ENCODE assay signal across 8 cellular contexts in the genomic region with DNA sequence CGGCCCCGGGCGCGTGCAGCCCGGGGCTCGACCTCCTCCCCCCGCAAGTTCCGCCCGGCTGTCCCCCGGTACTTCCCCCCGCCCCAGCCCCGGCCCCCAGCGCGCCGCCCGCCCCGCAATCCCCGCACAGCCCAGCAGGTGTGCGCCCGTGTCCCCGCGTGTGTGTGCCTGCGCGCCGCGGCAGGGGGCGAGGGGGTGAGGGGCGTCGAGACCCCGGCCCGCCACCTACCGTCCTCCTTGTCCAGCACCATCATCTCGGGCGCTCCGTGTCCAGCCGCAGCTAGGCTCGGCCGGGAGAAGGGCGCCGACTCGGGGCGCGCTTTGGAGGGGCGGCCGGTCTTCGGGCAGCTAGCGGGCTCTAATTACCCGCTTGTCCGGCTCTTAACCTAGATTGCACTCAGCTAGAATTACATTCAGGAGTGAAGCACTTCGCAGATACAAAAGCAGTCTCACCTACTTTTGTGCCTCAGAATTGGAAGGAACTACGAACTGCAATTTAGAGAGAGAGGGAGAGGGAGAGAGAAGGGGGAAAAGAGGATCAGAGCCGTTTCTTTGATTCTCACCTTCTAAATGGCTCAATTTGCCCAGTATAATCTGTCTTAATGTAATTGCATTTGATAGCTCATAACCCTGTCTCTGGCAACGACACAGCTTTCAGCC. TPM values are rescaled to one million over a fixed set of nuclear protein-coding genes. Genes with fewer than 3 reads are reported as not detected.
DNase-seq lines count a peak whose midpoint lies in the region; ATAC-seq, FAIRE-seq and TF ChIP-seq lines count a peak whose summit lies in the region.

No MANE protein-coding gene starts in this region.

- no peaks in the 10 kb centered on the region for H3K9me3 Mint-ChIP-seq in activated naive CD4-positive, alpha-beta T cell treated with anti-CD3 and anti-CD28 coated beads for 36 hours
- H3K9me3 Mint-ChIP-seq in progenitor cell of endocrine pancreas (ENCODE audit: low read depth) = no peaks in the 10 kb centered on the region

- peaks cover 0 to 28% of the 10 kb centered on the region in 2 donors for H3K27me3 ChIP-seq in Peyer's patch
- H3K27me3 ChIP-seq in foreskin keratinocyte = peaks cover 96% of the 10 kb centered on the region

- H3K4me1 ChIP-seq in Peyer's patch = peaks cover 0 to 26% (median 5%) of the 10 kb centered on the region in 4 donors
- H3K4me1 ChIP-seq in foreskin keratinocyte = no peaks in the 10 kb centered on the region

- no peaks in the 10 kb centered on the region for H3K36me3 ChIP-seq in Peyer's patch

- DNase-seq in activated naive CD4-positive, alpha-beta T cell treated with anti-CD3 and anti-CD28 coated beads for 36 hours = no peak
- no peak for DNase-seq in activated naive CD4-positive, alpha-beta T cell treated with Interleukin-2 at 50 U/mL for 16 hours
- DNase-seq in Peyer's patch (peak in 2 of 3 donors; percentile 30 to 43), foreskin keratinocyte (no peak), progenitor cell of endocrine pancreas (ENCODE audit: low spot score, unreplicated experiment) (peak; percentile 24), urothelium cell line (ENCODE audit: low spot score) (no peak)

- no peak for FAIRE-seq in urothelium cell line (lab: Jason Lieb, UNC)

- CTCF ChIA-PET in activated naive CD4-positive, alpha-beta T cell treated with anti-CD3 and anti-CD28 coated beads for 36 hours (lab: Charles Lee) = interaction anchor here (0.7 to 2.5 kb wide), 18 partner anchors 8 to 303 kb away, joined by 3 to 19 read pairs (median 5); no protein-coding TSS in a partner anchor

- TF ChIP-seq POLR2A in Peyer's patch (IDR thresholded peaks at IDR 0.05) = no peak

- H3K9me3 ChIP-seq in Peyer's patch = no peaks in the 10 kb centered on the region

- no peak overlapping the region for H3K27ac Mint-ChIP-seq in activated naive CD4-positive, alpha-beta T cell treated with anti-CD3 and anti-CD28 coated beads for 36 hours
- H3K27ac Mint-ChIP-seq in progenitor cell of endocrine pancreas = peak overlapping the region; percentile 83

- no peak for TF ChIP-seq CTCF in Peyer's patch (IDR thresholded peaks at IDR 0.05)
- TF ChIP-seq CTCF in foreskin keratinocyte (conservative IDR thresholded peaks at IDR 0.05) = no peak
- TF ChIP-seq CTCF in progenitor cell of endocrine pancreas (IDR thresholded peaks at IDR 0.05; ENCODE audit: unreplicated experiment) = peak; percentile 46

- peaks cover 71% of the 10 kb centered on the region for H3K27me3 Mint-ChIP-seq in activated naive CD4-positive, alpha-beta T cell treated with anti-CD3 and anti-CD28 coated beads for 36 hours (ENCODE audit: low read depth)
- H3K27me3 Mint-ChIP-seq in progenitor cell of endocrine pancreas = peaks cover 86% of the 10 kb centered on the region

- H3K4me1 Mint-ChIP-seq in activated naive CD4-positive, alpha-beta T cell treated with anti-CD3 and anti-CD28 coated beads for 36 hours (ENCODE audit: low read depth) = peaks cover 11% of the 10 kb centered on the region
- peaks cover 2% of the 10 kb centered on the region for H3K4me1 Mint-ChIP-seq in progenitor cell of endocrine pancreas (ENCODE audit: low read depth)

- intact Hi-C loops in activated naive CD4-positive, alpha-beta T cell treated with anti-CD3 and anti-CD28 coated beads for 36 hours (cut with micrococcal nuclease) = loop anchor here (1.0 kb wide), 1 partner anchor 38 kb away; no protein-coding TSS in a partner anchor

- peak overlapping the region; percentile 17 to 55 (median 50) for H3K4me3 ChIP-seq in Peyer's patch

- H3K36me3 Mint-ChIP-seq in activated naive CD4-positive, alpha-beta T cell treated with anti-CD3 and anti-CD28 coated beads for 36 hours (ENCODE audit: low read depth) = no peaks in the 10 kb centered on the region
- no peaks in the 10 kb centered on the region for H3K36me3 Mint-ChIP-seq in progenitor cell of endocrine pancreas (ENCODE audit: insufficient read depth)

- H3K4me3 Mint-ChIP-seq in activated naive CD4-positive, alpha-beta T cell treated with anti-CD3 and anti-CD28 coated beads for 36 hours = peak overlapping the region; percentile 34
- peak overlapping the region; percentile 64 for H3K4me3 Mint-ChIP-seq in progenitor cell of endocrine pancreas (ENCODE audit: low read depth)

- ATAC-seq in foreskin keratinocyte (peak; percentile 1), GM21381 (IDR thresholded peaks at IDR 0.05; ENCODE audit: unreplicated experiment) (no peak), GM18909 (IDR thresholded peaks at IDR 0.05; ENCODE audit: poor library complexity, unreplicated experiment) (no peak)

- H3K27ac ChIP-seq in Peyer's patch (no peak overlapping the region), foreskin keratinocyte (no peak overlapping the region)

RNA-seq across cellular contexts. Expression of a gene that starts 0.4 kb away (rescaled TPM):
- total RNA-seq in activated naive CD4-positive, alpha-beta T cell treated with anti-CD3 and anti-CD28 coated beads for 36 hours = not detected
- total RNA-seq in Peyer's patch (not detected), foreskin keratinocyte (not detected in 2 replicates), progenitor cell of endocrine pancreas (0.43 and 0.84 TPM in 2 replicates)
- not detected in 2 replicates for polyA plus RNA-seq in foreskin keratinocyte

Comparison
In these comparisons a context has a peak if more than half of its experiments do, and no peak if none do; other contexts are left out.
1. DNase-seq: peak in Peyer's patch (2 of 3) and progenitor cell of endocrine pancreas (single experiment); none in activated naive CD4-positive, alpha-beta T cell treated with anti-CD3 and anti-CD28 coated beads for 36 hours (single experiment), activated naive CD4-positive, alpha-beta T cell treated with Interleukin-2 at 50 U/mL for 16 hours (single experiment), foreskin keratinocyte (0 of 2) and urothelium cell line (single experiment).